8 cellular contexts compared by ENCODE assay signal in the genomic region with DNA sequence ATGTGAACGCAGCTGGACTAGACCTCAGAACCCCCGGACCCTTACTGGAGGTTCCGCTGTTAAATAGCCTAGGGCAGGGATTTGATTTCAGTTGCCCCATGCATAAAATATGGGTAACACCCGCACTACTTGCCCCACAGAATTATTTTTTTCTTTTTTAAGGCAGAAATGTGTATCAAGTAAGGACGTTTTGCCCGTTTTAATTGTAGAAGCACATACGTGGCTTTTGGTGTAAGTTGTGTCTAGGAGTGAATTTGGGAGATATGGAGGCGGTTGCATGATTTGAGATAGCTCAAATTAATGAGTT.
A peak's percentile ranks its signal among the peaks of the same experiment; 100 is the strongest.
DNase-seq lines count a peak whose midpoint lies in the region; TF ChIP-seq lines count a peak whose summit lies in the region.

No MANE protein-coding gene starts in this region.

- TF ChIP-seq CTCF in OCI-LY3 (IDR thresholded peaks at IDR 0.05; ENCODE audit: low read depth, low read length): no peak

- H4K20me1 ChIP-seq in OCI-LY3 (ENCODE audit: insufficient read depth, low read length): peaks cover 29% of the 10 kb centered on the region

- H2AFZ ChIP-seq in OCI-LY3 (ENCODE audit: low read depth, low read length) (peak overlapping the region; percentile 72), neuron (ENCODE audit: low read depth, low read length) (peak overlapping the region; percentile 94)

- H3K4me2 ChIP-seq in OCI-LY3 (ENCODE audit: low read length): peak overlapping the region; percentile 84

- peaks cover 24% of the 10 kb centered on the region for H3K36me3 ChIP-seq in OCI-LY3 (replicated peaks; ENCODE audit: low read depth, low read length)
- peaks cover 12% of the 10 kb centered on the region for H3K36me3 ChIP-seq in neuron (ENCODE audit: insufficient read depth, low read length)

- H3K27ac ChIP-seq in OCI-LY3 (ENCODE audit: low read length): peak overlapping the region; percentile 81

- H3K27me3 ChIP-seq in OCI-LY3 (ENCODE audit: low read depth, low read length): no peaks in the 10 kb centered on the region
- no peaks in the 10 kb centered on the region for H3K27me3 ChIP-seq in neuron (ENCODE audit: insufficient read depth, low read length)

- peak overlapping the region; percentile 94 for H3K9ac ChIP-seq in OCI-LY3 (ENCODE audit: low read length)

- H3K4me3 ChIP-seq in OCI-LY3 (ENCODE audit: low read length) (peak overlapping the region; percentile 95), neuron (ENCODE audit: low read length) (peak overlapping the region; percentile 61)

- peaks cover 46% of the 10 kb centered on the region for H3K79me2 ChIP-seq in OCI-LY3 (ENCODE audit: low read length)

- DNase-seq in NCI-H1105 treated with DMSO at 0.1 percent for 48 hours (lab: John Stamatoyannopoulos, UW) (peak; percentile 69), NCI-H1105 (lab: John Stamatoyannopoulos, UW) (no peak), epidermal melanocyte (ENCODE audit: insufficient read length, low spot score) (peak; percentile 51), AG20443 (ENCODE audit: low spot score) (no peak)
- DNase-seq in stimulated activated naive CD4-positive, alpha-beta T cell treated with Interleukin-2 at 50 U/mL for 16 hours (lab: John Stamatoyannopoulos, UW): no peak
- no peak for DNase-seq in activated CD4-positive, alpha-beta T cell treated with anti-CD3 and anti-CD28 coated beads for 1 hour

- peaks cover 23% of the 10 kb centered on the region for H3K4me1 ChIP-seq in OCI-LY3 (ENCODE audit: low read length)
- peaks cover 10% of the 10 kb centered on the region for H3K4me1 ChIP-seq in neuron (ENCODE audit: insufficient read depth, low read length)

- H3K9me3 ChIP-seq in OCI-LY3 (ENCODE audit: insufficient read depth, low read length): no peaks in the 10 kb centered on the region
- no peaks in the 10 kb centered on the region for H3K9me3 ChIP-seq in neuron (ENCODE audit: low read length)

Comparison
In these comparisons a context has a peak if more than half of its experiments do, and no peak if none do; other contexts are left out.
1. DNase-seq: peak in NCI-H1105 treated with DMSO at 0.1 percent for 48 hours (single experiment) and epidermal melanocyte (single experiment); none in NCI-H1105 (single experiment), stimulated activated naive CD4-positive, alpha-beta T cell treated with Interleukin-2 at 50 U/mL for 16 hours (single experiment), AG20443 (single experiment) and activated CD4-positive, alpha-beta T cell treated with anti-CD3 and anti-CD28 coated beads for 1 hour (single experiment).